In the genomic region with DNA sequence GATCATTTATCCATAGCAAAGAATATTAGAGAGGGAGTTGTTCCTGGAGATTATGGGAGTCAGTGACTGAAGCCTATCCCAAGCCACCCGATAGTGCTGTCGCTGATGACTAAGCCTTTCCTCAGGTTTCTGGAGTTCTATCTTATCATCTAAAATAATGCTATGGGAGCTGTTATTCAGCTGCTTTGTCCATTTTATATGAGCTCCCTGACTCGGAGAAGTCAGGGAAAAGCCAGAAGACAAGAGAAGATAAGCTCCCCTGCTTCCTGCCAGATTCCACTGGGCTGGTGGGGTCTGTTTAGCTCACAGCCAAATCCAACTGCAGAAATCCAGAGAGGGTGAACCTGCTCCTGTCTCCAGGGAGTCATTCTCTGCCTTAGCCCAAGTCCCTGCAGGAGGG, we compare ENCODE assay signal across 19 cellular contexts.
DNase-seq lines count a peak whose midpoint lies in the region; ATAC-seq, FAIRE-seq and TF ChIP-seq lines count a peak whose summit lies in the region.
"Had no signal": no experiment of that assay in that cellular context is flagged by ENCODE, and none has a peak within 500 bp of the region (broad histone marks: within the 10 kb centered on the region; RNA-seq: fewer than 3 reads in every experiment).

No MANE protein-coding gene starts in this region.

- H4K20me1 ChIP-seq in K562 (replicated peaks; ENCODE audit: control insufficient read depth, insufficient read depth, low read length) = no peaks in the 10 kb centered on the region
- no peaks in the 10 kb centered on the region for H4K20me1 ChIP-seq in neural progenitor cell (ENCODE audit: low read depth)

- H3F3A ChIP-seq in neural progenitor cell (ENCODE audit: low read depth) = peaks cover 29% of the 10 kb centered on the region

- peaks cover 45% of the 10 kb centered on the region for H3K4me1 Mint-ChIP-seq in neural progenitor cell
- H3K4me1 Mint-ChIP-seq: CD4-positive, CD25-positive, alpha-beta regulatory T cell had no signal

- H2AFZ ChIP-seq in K562 (ENCODE audit: low read depth, low read length) (no peak overlapping the region), neural progenitor cell (replicated peaks) (no peak overlapping the region)
- H2AFZ ChIP-seq: GM23248 had no signal

- H3K4me1 ChIP-seq in K562 (replicated peaks in 1 of 2; ENCODE audit: control insufficient read depth in 2 of 2, insufficient read depth in 2 of 2, low read length in 2 of 2) (peaks cover 0 to 15% of the 10 kb centered on the region in 2 experiments; a peak in 3 of 5 replicates), neural progenitor cell (peaks cover 32% of the 10 kb centered on the region)

- in situ Hi-C loops in K562 (cut with MboI) = no loop called here

- peak; percentile 29; the same call in 1 of the 2 replicates for TF ChIP-seq EP300 in K562 (IDR thresholded peaks at IDR 0.05; ENCODE audit: low read length)

- no peak for TF ChIP-seq POLR2A in K562 (conservative IDR thresholded peaks at IDR 0.05)

- no peaks in the 10 kb centered on the region for H3K9me1 ChIP-seq in K562 (ENCODE audit: control insufficient read depth, insufficient read depth, low read length)

- 0% methylated on average over 3 of the region's 3 CpGs for WGBS in K562 (ENCODE audit: insufficient coverage, low coverage, missing lambda C conversion rate)

- CTCF ChIA-PET in K562 (lab: Yijun Ruan, JAX; ENCODE audit: low intra/inter-chr PET ratio) = no interaction called here

- H3K9me3 Mint-ChIP-seq in neural progenitor cell = peaks cover 12% of the 10 kb centered on the region

- ATAC-seq in K562 = peak; percentile 17; the same call in 2 of the 3 replicates
- no peak for ATAC-seq in HG03354 (IDR thresholded peaks at IDR 0.05; ENCODE audit: poor library complexity, severe bottlenecking, unreplicated experiment)
- ATAC-seq: PC-3 had no signal

- no peak for TF ChIP-seq RAD21 in K562 (CRISPR knock-in tag; conservative IDR thresholded peaks at IDR 0.05 in 1 of 2, IDR thresholded peaks at IDR 0.05 in 1 of 2)

- H3K9me3 ChIP-seq in K562 (replicated peaks; ENCODE audit: control insufficient read depth, insufficient read depth, low read depth, low read length) (no peaks in the 10 kb centered on the region), neural progenitor cell (ENCODE audit: low read depth) (no peaks in the 10 kb centered on the region)

- no TSS peak for BruUV-seq in K562 (replicated peaks; lab: Mats Ljungman, UMichigan)

- H3K79me2 ChIP-seq in K562 (ENCODE audit: control insufficient read depth, insufficient read depth, low read length) (no peaks in the 10 kb centered on the region), neural progenitor cell (ENCODE audit: low read depth) (no peaks in the 10 kb centered on the region)

- no peak for TF ChIP-seq CTCF in K562 (IDR thresholded peaks at IDR 0.05 in 2 of 3, conservative IDR thresholded peaks at IDR 0.05 in 1 of 3; ENCODE audit: insufficient read depth in 2 of 3, low read depth in 1 of 3, low read length in 3 of 3)
- TF ChIP-seq CTCF in neural progenitor cell (IDR thresholded peaks at IDR 0.05) = no peak

- POLR2A ChIA-PET in K562 (lab: Yijun Ruan, JAX) = interaction anchor here (0.6 to 0.9 kb wide), 2 partner anchors 9 to 61 kb away, joined by 3 read pairs; no protein-coding TSS in a partner anchor

- peak overlapping the region; percentile 2; the same call in 1 of the 2 replicates for H3K4me2 ChIP-seq in K562 (ENCODE audit: insufficient read depth, low read length)
- H3K4me2 ChIP-seq in neural progenitor cell = peak overlapping the region; percentile 68

- H3K9ac ChIP-seq in K562 (ENCODE audit: insufficient read depth in 1 of 2, low read depth in 2 of 2, low read length in 2 of 2) = no peak overlapping the region
- H3K9ac ChIP-seq in neural progenitor cell = no peak overlapping the region
- H3K9ac ChIP-seq: GM23248 had no signal

- H3K36me3 ChIP-seq in K562 (ENCODE audit: control insufficient read depth, insufficient read depth, low read length) (no peaks in the 10 kb centered on the region), neural progenitor cell (no peaks in the 10 kb centered on the region)

- peaks cover 13 to 34% of the 10 kb centered on the region in 2 experiments for H3K27me3 ChIP-seq in K562 (ENCODE audit: control insufficient read depth in 2 of 2, insufficient read depth in 2 of 2, low read length in 2 of 2)
- no peaks in the 10 kb centered on the region for H3K27me3 ChIP-seq in neural progenitor cell

- intact Hi-C loops in K562 (cut with micrococcal nuclease) = no loop called here

- H3K4me3 Mint-ChIP-seq in neural progenitor cell = no peak overlapping the region
- H3K4me3 Mint-ChIP-seq: CD4-positive, CD25-positive, alpha-beta regulatory T cell had no signal

- FAIRE-seq in K562 (lab: Jason Lieb, UNC) = peak; percentile 82
- FAIRE-seq: G401.6 had no signal

- no peak overlapping the region; the same call in 2 of the 3 replicates for H3K27ac ChIP-seq in K562 (ENCODE audit: extremely low read depth, low read depth, low read length)
- H3K27ac ChIP-seq in neural progenitor cell = no peak overlapping the region
- H3K27ac ChIP-seq: GM23248 had no signal

- H3K27ac Mint-ChIP-seq in neural progenitor cell = no peak overlapping the region
- H3K27ac Mint-ChIP-seq: CD4-positive, CD25-positive, alpha-beta regulatory T cell had no signal

- peaks cover 2% of the 10 kb centered on the region for H3K36me3 Mint-ChIP-seq in neural progenitor cell
- H3K36me3 Mint-ChIP-seq: CD4-positive, CD25-positive, alpha-beta regulatory T cell had no signal

- H3K27me3 Mint-ChIP-seq in neural progenitor cell (ENCODE audit: insufficient read depth, low read depth) = peaks cover 16% of the 10 kb centered on the region

- DNase-seq in EH (ENCODE audit: low read depth) (peak; percentile 38), OCI-M2 (lab: John Stamatoyannopoulos, UW; ENCODE audit: unreplicated experiment) (peak; percentile 4), K562 (ENCODE audit: extremely low read depth in 1 of 4, low spot score in 3 of 4) (peak; percentile 35 to 43 (median 40)), neural progenitor cell (ENCODE audit: low spot score) (no peak), medulla oblongata (ENCODE audit: extremely low spot score) (no peak), NCI-H2196 (lab: John Stamatoyannopoulos, UW; ENCODE audit: unreplicated experiment) (no peak), NAMALWA (ENCODE audit: low spot score) (no peak)
- DNase-seq: AML-193; Calu3; CD4-positive, CD25-positive, alpha-beta regulatory T cell; DMS79; GM23248; NCI-H146; NCI-H345; NCI-H526 treated with DMSO at 0.1 percent for 48 hours; NK-92 treated with Interleukin-12 subunit alpha and Interleukin-12 subunit beta, amount 100 ng/mL, for 24 hours; PC-3 had no signal

- no peak overlapping the region for H3K4me3 ChIP-seq in K562
- H3K4me3 ChIP-seq in neural progenitor cell = no peak overlapping the region
- H3K4me3 ChIP-seq: GM23248 had no signal

TF ChIP-seq in K562, 482 proteins besides CTCF, POLR2A, EP300 and RAD21 (continues in another document):
- peak; percentile 92 for TF ChIP-seq FOSL1 (tag; conservative IDR thresholded peaks at IDR 0.05)
- TF ChIP-seq SMARCE1 (IDR thresholded peaks at IDR 0.05) = peak; percentile 42; the same call in 1 of the 2 replicates
- TF ChIP-seq ARID1B (IDR thresholded peaks at IDR 0.05) = peak; percentile 74
- peak; percentile 45; the same call in 1 of the 2 replicates for TF ChIP-seq CBFA2T2 (conservative IDR thresholded peaks at IDR 0.05)
- TF ChIP-seq MAFG (tag; conservative IDR thresholded peaks at IDR 0.05) = peak; percentile 66
- TF ChIP-seq SOX6 (IDR thresholded peaks at IDR 0.05) = 0 out of 2 replicates have a peak, but pooled peaks have one; percentile 10
- 0 out of 2 replicates have a peak, but pooled peaks have one; percentile 10 for TF ChIP-seq MTA2 (IDR thresholded peaks at IDR 0.05; ENCODE audit: low read depth)
- peak; percentile 68 for TF ChIP-seq TCF3 (CRISPR knock-in tag; IDR thresholded peaks at IDR 0.05)
- 0 out of 2 replicates have a peak, but pooled peaks have one; percentile 28 for TF ChIP-seq TAL1 (IDR thresholded peaks at IDR 0.05)
- no peak for TF ChIP-seq CREB1 (IDR thresholded peaks at IDR 0.05)
- 0 out of 2 replicates have a peak, but pooled peaks have one; percentile 24 for TF ChIP-seq CREB1 (CRISPR knock-in tag; IDR thresholded peaks at IDR 0.05)
- peak; percentile 36; the same call in 1 of the 2 replicates for TF ChIP-seq NFE2 (IDR thresholded peaks at IDR 0.05; ENCODE audit: low read depth)
- TF ChIP-seq, protein P1, sequence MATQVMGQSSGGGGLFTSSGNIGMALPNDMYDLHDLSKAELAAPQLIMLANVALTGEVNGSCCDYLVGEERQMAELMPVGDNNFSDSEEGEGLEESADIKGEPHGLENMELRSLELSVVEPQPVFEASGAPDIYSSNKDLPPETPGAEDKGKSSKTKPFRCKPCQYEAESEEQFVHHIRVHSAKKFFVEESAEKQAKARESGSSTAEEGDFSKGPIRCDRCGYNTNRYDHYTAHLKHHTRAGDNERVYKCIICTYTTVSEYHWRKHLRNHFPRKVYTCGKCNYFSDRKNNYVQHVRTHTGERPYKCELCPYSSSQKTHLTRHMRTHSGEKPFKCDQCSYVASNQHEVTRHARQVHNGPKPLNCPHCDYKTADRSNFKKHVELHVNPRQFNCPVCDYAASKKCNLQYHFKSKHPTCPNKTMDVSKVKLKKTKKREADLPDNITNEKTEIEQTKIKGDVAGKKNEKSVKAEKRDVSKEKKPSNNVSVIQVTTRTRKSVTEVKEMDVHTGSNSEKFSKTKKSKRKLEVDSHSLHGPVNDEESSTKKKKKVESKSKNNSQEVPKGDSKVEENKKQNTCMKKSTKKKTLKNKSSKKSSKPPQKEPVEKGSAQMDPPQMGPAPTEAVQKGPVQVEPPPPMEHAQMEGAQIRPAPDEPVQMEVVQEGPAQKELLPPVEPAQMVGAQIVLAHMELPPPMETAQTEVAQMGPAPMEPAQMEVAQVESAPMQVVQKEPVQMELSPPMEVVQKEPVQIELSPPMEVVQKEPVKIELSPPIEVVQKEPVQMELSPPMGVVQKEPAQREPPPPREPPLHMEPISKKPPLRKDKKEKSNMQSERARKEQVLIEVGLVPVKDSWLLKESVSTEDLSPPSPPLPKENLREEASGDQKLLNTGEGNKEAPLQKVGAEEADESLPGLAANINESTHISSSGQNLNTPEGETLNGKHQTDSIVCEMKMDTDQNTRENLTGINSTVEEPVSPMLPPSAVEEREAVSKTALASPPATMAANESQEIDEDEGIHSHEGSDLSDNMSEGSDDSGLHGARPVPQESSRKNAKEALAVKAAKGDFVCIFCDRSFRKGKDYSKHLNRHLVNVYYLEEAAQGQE (CRISPR knock-in tag; IDR thresholded peaks at IDR 0.05; ENCODE audit: low read depth) = no peak
- no peak for TF ChIP-seq ZNF586 (CRISPR knock-in tag; conservative IDR thresholded peaks at IDR 0.05)
- no peak for TF ChIP-seq KAT2B (IDR thresholded peaks at IDR 0.05; ENCODE audit: low read depth, low read length)
- peak; percentile 41; the same call in 1 of the 2 replicates for TF ChIP-seq SMARCA4 (IDR thresholded peaks at IDR 0.05)
- peak; percentile 21; the same call in 1 of the 2 replicates for TF ChIP-seq TEAD4 (IDR thresholded peaks at IDR 0.05; ENCODE audit: low read length)
- TF ChIP-seq TEAD4 (CRISPR knock-in tag; IDR thresholded peaks at IDR 0.05; ENCODE audit: borderline replicate concordance) = no peak
- no peak for TF ChIP-seq FOXK2 (conservative IDR thresholded peaks at IDR 0.05 in 1 of 2, IDR thresholded peaks at IDR 0.05 in 1 of 2; ENCODE audit: low read depth in 2 of 2)

Comparison
In these comparisons a context has a peak if more than half of its experiments do, and no peak if none do; other contexts are left out.
1. DNase-seq: peak in EH (single experiment), OCI-M2 (single experiment) and K562 (4 of 4); none in neural progenitor cell (single experiment), medulla oblongata (single experiment), NCI-H2196 (single experiment) and NAMALWA (single experiment).